1 cellular context compared by ENCODE assay signal in genomic region chr2:146561996-146562395, GRCh38.
TF ChIP-seq lines count a peak whose summit lies in the region.

No MANE protein-coding gene starts in this region.

TF ChIP-seq in WTC11, 78 proteins besides CTCF, POLR2A, EP300 and RAD21 (continued from another document):
- TF ChIP-seq PREB (CRISPR knock-in tag; IDR thresholded peaks at IDR 0.05; ENCODE audit: borderline replicate concordance) (no peak), ZNF232 (CRISPR knock-in tag; IDR thresholded peaks at IDR 0.05) (no peak), AR (CRISPR knock-in tag; IDR thresholded peaks at IDR 0.05) (no peak), MLX (CRISPR knock-in tag; IDR thresholded peaks at IDR 0.05) (no peak), E2F1 (CRISPR knock-in tag; IDR thresholded peaks at IDR 0.05) (no peak), KAT7 (CRISPR knock-in tag; IDR thresholded peaks at IDR 0.05; ENCODE audit: borderline replicate concordance) (no peak), RELA (CRISPR knock-in tag; IDR thresholded peaks at IDR 0.05; ENCODE audit: borderline replicate concordance) (no peak), NR2C2 (CRISPR knock-in tag; IDR thresholded peaks at IDR 0.05) (no peak)
TF ChIP-seq in WTC11: peak in this region for 0.
